Comparison of ENCODE assay signal across 8 cellular contexts in genomic region chr5:179166886-179167841, GRCh38.
A peak's percentile ranks its signal among the peaks of the same experiment; 100 is the strongest.
DNase-seq lines count a peak whose midpoint lies in the region; TF ChIP-seq lines count a peak whose summit lies in the region.

No MANE protein-coding gene starts in this region.

- no peak overlapping the region for H3K4me3 Mint-ChIP-seq in Caco-2 (ENCODE audit: unreplicated experiment)
- no peak overlapping the region for H3K4me3 Mint-ChIP-seq in activated naive CD8-positive, alpha-beta T cell treated with anti-CD3 and anti-CD28 coated beads for 36 hours

- H3K4me3 ChIP-seq in Caco-2 (ENCODE audit: low read depth, low read length) (no peak overlapping the region), HEK293 (ENCODE audit: low read depth, low read length) (no peak overlapping the region), left ventricle myocardium inferior (peak overlapping the region; percentile 54), uterus (peak overlapping the region in 1 of 2 donors; percentile 24)

- POLR2A ChIA-PET in Caco-2 (lab: Charles Lee) (no interaction called here), HEK293 (lab: Yijun Ruan, JAX) (no interaction called here)

- no peaks in the 10 kb centered on the region for H3K9me3 Mint-ChIP-seq in Caco-2 (ENCODE audit: unreplicated experiment)
- H3K9me3 Mint-ChIP-seq in activated naive CD8-positive, alpha-beta T cell treated with anti-CD3 and anti-CD28 coated beads for 36 hours: no peaks in the 10 kb centered on the region

- H3K27ac Mint-ChIP-seq in Caco-2 (ENCODE audit: unreplicated experiment): no peak overlapping the region
- H3K27ac Mint-ChIP-seq in activated naive CD8-positive, alpha-beta T cell treated with anti-CD3 and anti-CD28 coated beads for 36 hours: peak overlapping the region; percentile 25

- no TSS peak for BruUV-seq in Caco-2 (replicated peaks; lab: Mats Ljungman, UMichigan)

- no peaks in the 10 kb centered on the region for H3K27me3 Mint-ChIP-seq in Caco-2 (ENCODE audit: insufficient read depth, unreplicated experiment)
- peaks cover 6% of the 10 kb centered on the region for H3K27me3 Mint-ChIP-seq in activated naive CD8-positive, alpha-beta T cell treated with anti-CD3 and anti-CD28 coated beads for 36 hours

- no peak overlapping the region for H3K27ac ChIP-seq in HEK293 (ENCODE audit: extremely low read depth, low read depth, low read length)
- no peak overlapping the region for H3K27ac ChIP-seq in left ventricle myocardium inferior (replicated peaks)
- H3K27ac ChIP-seq in uterus: peak overlapping the region; percentile 33 to 43

- TF ChIP-seq POLR2A in uterus (IDR thresholded peaks at IDR 0.05): peak in 1 of 2 donors; percentile 36

- no peaks in the 10 kb centered on the region for H3K4me1 ChIP-seq in Caco-2
- no peaks in the 10 kb centered on the region for H3K4me1 ChIP-seq in HEK293 (ENCODE audit: control insufficient read depth, insufficient read depth, low read length)
- peaks cover 11% of the 10 kb centered on the region for H3K4me1 ChIP-seq in left ventricle myocardium inferior
- H3K4me1 ChIP-seq in uterus: no peaks in the 10 kb centered on the region

- intact Hi-C loops in Caco-2 (cut with micrococcal nuclease; ENCODE audit: unreplicated experiment) (no loop called here), left ventricle myocardium inferior (cut with micrococcal nuclease) (loop anchor here (2.0 kb wide), 1 partner anchor 328 kb away; no protein-coding TSS in a partner anchor), uterus (cut with DNase I; ENCODE audit: low total_unique reads) (loop anchor here (5.0 kb wide), 2 partner anchors 175 to 325 kb away; no protein-coding TSS in a partner anchor)

- no peaks in the 10 kb centered on the region for H3K36me3 Mint-ChIP-seq in Caco-2 (ENCODE audit: insufficient read depth, unreplicated experiment)
- H3K36me3 Mint-ChIP-seq in activated naive CD8-positive, alpha-beta T cell treated with anti-CD3 and anti-CD28 coated beads for 36 hours: no peaks in the 10 kb centered on the region

- CTCF ChIA-PET in Caco-2 (lab: Charles Lee) (interaction anchor here (1.3 kb wide), 1 partner anchor 326 kb away, joined by 3 read pairs; no protein-coding TSS in a partner anchor), HEK293 (lab: Yijun Ruan, JAX) (interaction anchor here (0.6 to 3.5 kb wide), 20 partner anchors 8 to 330 kb away, joined by 3 to 27 read pairs (median 4); partner anchors contain the start of gene ZNF354C)

- DNase-seq in Caco-2 (peak; percentile 17 to 30), RPMI8226 (peak; percentile 71), left ventricle myocardium inferior (peak; percentile 36), putamen (ENCODE audit: low spot score) (peak; percentile 47), uterus (peak; percentile 68 to 73), NCI-H446 treated with DMSO at 0.1 percent for 48 hours (lab: John Stamatoyannopoulos, UW) (no peak)
- DNase-seq in activated naive CD8-positive, alpha-beta T cell treated with anti-CD3 and anti-CD28 coated beads for 36 hours: peak; percentile 79

- TF ChIP-seq CTCF in Caco-2 (IDR thresholded peaks at IDR 0.05; ENCODE audit: insufficient read depth in 1 of 2, low read depth in 1 of 2, low read length in 1 of 2, severe bottlenecking in 1 of 2, unreplicated experiment in 1 of 2) (peak in 1 of 2 experiments; percentile 56), HEK293 (tag by site-specific recombination; IDR thresholded peaks at IDR 0.05) (peak; percentile 61), left ventricle myocardium inferior (IDR thresholded peaks at IDR 0.05; ENCODE audit: borderline replicate concordance) (peak; percentile 98), uterus (IDR thresholded peaks at IDR 0.05) (peak; percentile 86 to 99 (median 93))

- H3K27me3 ChIP-seq in Caco-2 (replicated peaks; ENCODE audit: control insufficient read depth, insufficient read depth, low read length): no peaks in the 10 kb centered on the region
- H3K27me3 ChIP-seq in left ventricle myocardium inferior (ENCODE audit: low read depth): peaks cover 63% of the 10 kb centered on the region
- no peaks in the 10 kb centered on the region for H3K27me3 ChIP-seq in uterus

- H3K4me1 Mint-ChIP-seq in Caco-2 (ENCODE audit: low read depth, unreplicated experiment): no peaks in the 10 kb centered on the region
- peaks cover 3% of the 10 kb centered on the region for H3K4me1 Mint-ChIP-seq in activated naive CD8-positive, alpha-beta T cell treated with anti-CD3 and anti-CD28 coated beads for 36 hours

- H3K9me3 ChIP-seq in Caco-2: peaks cover under 1% of the 10 kb centered on the region; the same call in 1 of the 2 replicates
- no peaks in the 10 kb centered on the region for H3K9me3 ChIP-seq in HEK293 (ENCODE audit: control insufficient read depth, insufficient read depth, low read depth, low read length)
- peaks cover 7% of the 10 kb centered on the region for H3K9me3 ChIP-seq in left ventricle myocardium inferior (replicated peaks)
- no peaks in the 10 kb centered on the region for H3K9me3 ChIP-seq in uterus

- H3K36me3 ChIP-seq in Caco-2 (ENCODE audit: control insufficient read depth, insufficient read depth, low read length) (no peaks in the 10 kb centered on the region), HEK293 (ENCODE audit: control insufficient read depth in 2 of 2, insufficient read depth in 1 of 2, low read length in 2 of 2) (no peaks in the 10 kb centered on the region), left ventricle myocardium inferior (no peaks in the 10 kb centered on the region), uterus (no peaks in the 10 kb centered on the region)

TF ChIP-seq in HEK293, 187 proteins besides CTCF, POLR2A, EP300 and RAD21 (continues in another document):
- TF ChIP-seq ZNF626 (tag by site-specific recombination; IDR thresholded peaks at IDR 0.05) (no peak), MEIS1 (CRISPR knock-in tag; IDR thresholded peaks at IDR 0.05; ENCODE audit: borderline replicate concordance) (no peak), ZBTB6 (tag by site-specific recombination; IDR thresholded peaks at IDR 0.05) (no peak), ZNF112 (tag by site-specific recombination; IDR thresholded peaks at IDR 0.05) (no peak), ZBTB20 (tag by site-specific recombination; IDR thresholded peaks at IDR 0.05) (peak; percentile 79), ZNF701 (tag by site-specific recombination; IDR thresholded peaks at IDR 0.05) (no peak), ZNF48 (tag by site-specific recombination; IDR thresholded peaks at IDR 0.05) (no peak), ELK4 (IDR thresholded peaks at IDR 0.05; ENCODE audit: borderline replicate concordance, low read depth, low read length) (no peak), ZXDB (tag by site-specific recombination; IDR thresholded peaks at IDR 0.05) (no peak), ZNF76 (tag by site-specific recombination; IDR thresholded peaks at IDR 0.05; ENCODE audit: borderline replicate concordance, low read depth) (no peak), ZNF501 (tag by site-specific recombination; IDR thresholded peaks at IDR 0.05) (no peak), ZNF433 (tag by site-specific recombination; IDR thresholded peaks at IDR 0.05; ENCODE audit: low read depth) (no peak), ZNF558 (tag by site-specific recombination; IDR thresholded peaks at IDR 0.05) (no peak), ZFHX2 (tag by site-specific recombination; conservative IDR thresholded peaks at IDR 0.05) (peak; percentile 32; the same call in 1 of the 2 replicates), EGR2 (tag by site-specific recombination; IDR thresholded peaks at IDR 0.05; ENCODE audit: low read depth) (0 out of 2 replicates have a peak, but pooled peaks have one; percentile 15), ZNF664 (tag by site-specific recombination; IDR thresholded peaks at IDR 0.05) (no peak), SCRT1 (tag by site-specific recombination; IDR thresholded peaks at IDR 0.05; ENCODE audit: borderline replicate concordance) (no peak)
- TF ChIP-seq, protein P1, sequence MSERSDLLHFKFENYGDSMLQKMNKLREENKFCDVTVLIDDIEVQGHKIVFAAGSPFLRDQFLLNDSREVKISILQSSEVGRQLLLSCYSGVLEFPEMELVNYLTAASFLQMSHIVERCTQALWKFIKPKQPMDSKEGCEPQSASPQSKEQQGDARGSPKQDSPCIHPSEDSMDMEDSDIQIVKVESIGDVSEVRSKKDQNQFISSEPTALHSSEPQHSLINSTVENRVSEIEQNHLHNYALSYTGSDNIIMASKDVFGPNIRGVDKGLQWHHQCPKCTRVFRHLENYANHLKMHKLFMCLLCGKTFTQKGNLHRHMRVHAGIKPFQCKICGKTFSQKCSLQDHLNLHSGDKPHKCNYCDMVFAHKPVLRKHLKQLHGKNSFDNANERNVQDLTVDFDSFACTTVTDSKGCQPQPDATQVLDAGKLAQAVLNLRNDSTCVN (tag by site-specific recombination; optimal IDR thresholded peaks at IDR 0.05): peak; percentile 25

Comparison
In these comparisons a context has a peak if more than half of its experiments do, and no peak if none do; other contexts are left out.
1. H3K27ac ChIP-seq: peak in uterus (2 of 2); none in HEK293 (single experiment) and left ventricle myocardium inferior (single experiment).